In genomic region chr19:572140-572890, GRCh38 we compare ENCODE assay signal across 1 cellular context.
TF ChIP-seq lines count a peak whose summit lies in the region.

TSS of gene BSG (plus strand) at chr19:572596. CDS start at chr19:572635, 39 bp downstream.

TF ChIP-seq in GM12878, 131 proteins besides CTCF, POLR2A, EP300 and RAD21 (continued from another document and continues in another):
- TF ChIP-seq TCF12 (IDR thresholded peaks at IDR 0.05; ENCODE audit: low read depth, low read length) (peak; percentile 61; the same call in 1 of the 2 replicates), ZNF274 (IDR thresholded peaks at IDR 0.05; ENCODE audit: insufficient read depth, insufficient read length) (no peak), PML (IDR thresholded peaks at IDR 0.05; ENCODE audit: low read length) (peak; percentile 93), RBBP5 (conservative IDR thresholded peaks at IDR 0.05) (no peak), CBX3 (IDR thresholded peaks at IDR 0.05; ENCODE audit: borderline replicate concordance, low read depth) (no peak), CHD4 (IDR thresholded peaks at IDR 0.05) (no peak), ZBTB11 (CRISPR knock-in tag; IDR thresholded peaks at IDR 0.05) (no peak), HCFC1 (IDR thresholded peaks at IDR 0.05; ENCODE audit: low read length) (peak; percentile 47; the same call in 1 of the 2 replicates), RUNX3 (IDR thresholded peaks at IDR 0.05; ENCODE audit: low read length) (peak; percentile 80), SMAD5 (IDR thresholded peaks at IDR 0.05; ENCODE audit: low read depth) (peak; percentile 93), HDAC6 (IDR thresholded peaks at IDR 0.05; ENCODE audit: unreplicated experiment) (peak; percentile 84), SUPT20H (IDR thresholded peaks at IDR 0.05; ENCODE audit: borderline replicate concordance, control insufficient read depth, low read depth, low read length) (no peak), NFIC (IDR thresholded peaks at IDR 0.05; ENCODE audit: low read depth, low read length) (no peak), IKZF2 (IDR thresholded peaks at IDR 0.05) (no peak), NBN (IDR thresholded peaks at IDR 0.05) (no peak), TBL1XR1 (IDR thresholded peaks at IDR 0.05; ENCODE audit: low read depth, low read length) (peak; percentile 59; the same call in 1 of the 2 replicates), CEBPZ (IDR thresholded peaks at IDR 0.05; ENCODE audit: low read depth, low read length) (no peak), NR2C2 (IDR thresholded peaks at IDR 0.05; ENCODE audit: borderline replicate concordance, control insufficient read depth, insufficient read length, low read depth) (no peak), EED (IDR thresholded peaks at IDR 0.05; ENCODE audit: low read depth) (no peak), RELA (IDR thresholded peaks at IDR 0.05; ENCODE audit: borderline replicate concordance, partially characterized antibody) (peak; percentile 87), MEF2A (IDR thresholded peaks at IDR 0.05; ENCODE audit: insufficient read depth, low read depth, low read length) (no peak), TCF7 (IDR thresholded peaks at IDR 0.05; ENCODE audit: borderline replicate concordance) (no peak), RFX5 (IDR thresholded peaks at IDR 0.05; ENCODE audit: low read depth, low read length) (no peak), CBX5 (IDR thresholded peaks at IDR 0.05; ENCODE audit: low read depth) (no peak), NFYA (IDR thresholded peaks at IDR 0.05; ENCODE audit: borderline replicate concordance, low read depth, low read length) (no peak), BRCA1 (IDR thresholded peaks at IDR 0.05; ENCODE audit: low read depth, low read length) (no peak), PAX8 (IDR thresholded peaks at IDR 0.05) (no peak), ZBED1 (IDR thresholded peaks at IDR 0.05; ENCODE audit: borderline replicate concordance) (no peak), NRF1 (conservative IDR thresholded peaks at IDR 0.05; ENCODE audit: low read depth, low read length) (peak; percentile 79), TAF1 (IDR thresholded peaks at IDR 0.05; ENCODE audit: borderline replicate concordance, low read depth, low read length) (peak; percentile 95), ZBTB40 (IDR thresholded peaks at IDR 0.05; ENCODE audit: borderline replicate concordance) (no peak), NR2F1 (conservative IDR thresholded peaks at IDR 0.05) (peak; percentile 44; the same call in 1 of the 2 replicates), ASH2L (IDR thresholded peaks at IDR 0.05; ENCODE audit: borderline replicate concordance, low read depth) (no peak), CUX1 (IDR thresholded peaks at IDR 0.05; ENCODE audit: insufficient replicate concordance, low read depth, low read length) (no peak), FOS (IDR thresholded peaks at IDR 0.05; ENCODE audit: borderline replicate concordance, extremely low read depth, insufficient read length) (no peak), ZNF384 (IDR thresholded peaks at IDR 0.05; ENCODE audit: borderline replicate concordance, low read depth, low read length) (peak; percentile 47; the same call in 1 of the 2 replicates), FOXK2 (IDR thresholded peaks at IDR 0.05) (no peak)
- TF ChIP-seq, protein P1, sequence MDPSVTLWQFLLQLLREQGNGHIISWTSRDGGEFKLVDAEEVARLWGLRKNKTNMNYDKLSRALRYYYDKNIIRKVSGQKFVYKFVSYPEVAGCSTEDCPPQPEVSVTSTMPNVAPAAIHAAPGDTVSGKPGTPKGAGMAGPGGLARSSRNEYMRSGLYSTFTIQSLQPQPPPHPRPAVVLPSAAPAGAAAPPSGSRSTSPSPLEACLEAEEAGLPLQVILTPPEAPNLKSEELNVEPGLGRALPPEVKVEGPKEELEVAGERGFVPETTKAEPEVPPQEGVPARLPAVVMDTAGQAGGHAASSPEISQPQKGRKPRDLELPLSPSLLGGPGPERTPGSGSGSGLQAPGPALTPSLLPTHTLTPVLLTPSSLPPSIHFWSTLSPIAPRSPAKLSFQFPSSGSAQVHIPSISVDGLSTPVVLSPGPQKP (IDR thresholded peaks at IDR 0.05; ENCODE audit: low read depth, low read length), result no peak
- TF ChIP-seq, protein P2, sequence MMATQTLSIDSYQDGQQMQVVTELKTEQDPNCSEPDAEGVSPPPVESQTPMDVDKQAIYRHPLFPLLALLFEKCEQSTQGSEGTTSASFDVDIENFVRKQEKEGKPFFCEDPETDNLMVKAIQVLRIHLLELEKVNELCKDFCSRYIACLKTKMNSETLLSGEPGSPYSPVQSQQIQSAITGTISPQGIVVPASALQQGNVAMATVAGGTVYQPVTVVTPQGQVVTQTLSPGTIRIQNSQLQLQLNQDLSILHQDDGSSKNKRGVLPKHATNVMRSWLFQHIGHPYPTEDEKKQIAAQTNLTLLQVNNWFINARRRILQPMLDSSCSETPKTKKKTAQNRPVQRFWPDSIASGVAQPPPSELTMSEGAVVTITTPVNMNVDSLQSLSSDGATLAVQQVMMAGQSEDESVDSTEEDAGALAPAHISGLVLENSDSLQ (IDR thresholded peaks at IDR 0.05), result no peak
- TF ChIP-seq, protein P3, sequence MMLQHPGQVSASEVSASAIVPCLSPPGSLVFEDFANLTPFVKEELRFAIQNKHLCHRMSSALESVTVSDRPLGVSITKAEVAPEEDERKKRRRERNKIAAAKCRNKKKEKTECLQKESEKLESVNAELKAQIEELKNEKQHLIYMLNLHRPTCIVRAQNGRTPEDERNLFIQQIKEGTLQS (IDR thresholded peaks at IDR 0.05; ENCODE audit: borderline replicate concordance, extremely low read depth, low read depth, low read length), result peak; percentile 90; the same call in 1 of the 2 replicates
